13 cellular contexts compared by ENCODE assay signal in genomic region chr17:67420994-67421393, GRCh38. TPM values are rescaled to one million over a fixed set of nuclear protein-coding genes. Genes with fewer than 3 reads are reported as not detected.
A peak's percentile ranks its signal among the peaks of the same experiment; 100 is the strongest.
DNase-seq lines count a peak whose midpoint lies in the region; ATAC-seq and TF ChIP-seq lines count a peak whose summit lies in the region.
"Had no signal": no experiment of that assay in that cellular context is flagged by ENCODE, and none has a peak within 500 bp of the region (broad histone marks: within the 10 kb centered on the region; RNA-seq: fewer than 3 reads in every experiment).

No MANE protein-coding gene starts in this region.

- peaks cover 72 to 92% of the 10 kb centered on the region in 2 experiments for H3K4me1 ChIP-seq in HCT116 (ENCODE audit: control insufficient read depth in 1 of 2, insufficient read depth in 2 of 2, low read length in 2 of 2)
- no peaks in the 10 kb centered on the region for H3K4me1 ChIP-seq in SJCRH30
- no peaks in the 10 kb centered on the region for H3K4me1 ChIP-seq in uterus

- no TSS peak for BruUV-seq in HCT116 (replicated peaks; lab: Mats Ljungman, UMichigan)
- BruUV-seq in MCF 10A (replicated peaks; lab: Mats Ljungman, UMichigan), result no TSS peak

- no peak overlapping the region for H2AFZ ChIP-seq in HCT116 (ENCODE audit: low read depth, low read length, poor library complexity, severe bottlenecking)

- H3K4me3 Mint-ChIP-seq in CD14-positive monocyte (no peak overlapping the region), MCF 10A (ENCODE audit: unreplicated experiment) (no peak overlapping the region)
- peak overlapping the region in 9 of 10 donors; percentile 45 to 81 (median 68) for H3K4me3 Mint-ChIP-seq in naive thymus-derived CD8-positive, alpha-beta T cell
- H3K4me3 Mint-ChIP-seq: stimulated activated memory B cell treated with anti-CD40 and anti-IgM and Interleukin-4, amounts not matched to agents 10 μg/mL and 1 μg/mL and 100 μg/mL, for 72 hours had no signal

- no peak for TF ChIP-seq RAD21 in HCT116 (IDR thresholded peaks at IDR 0.05; ENCODE audit: low read depth)

- no peak for ATAC-seq in HCT116
- ATAC-seq in naive thymus-derived CD8-positive, alpha-beta T cell, result no peak
- ATAC-seq: stimulated activated memory B cell treated with anti-CD40 and anti-IgM and Interleukin-4, amounts not matched to agents 10 μg/mL and 1 μg/mL and 100 μg/mL, for 72 hours had no signal

- peaks cover 0 to 5% (median 0%) of the 10 kb centered on the region in 3 donors for H3K27me3 Mint-ChIP-seq in CD14-positive monocyte (ENCODE audit: low read depth in 3 of 3)
- no peaks in the 10 kb centered on the region for H3K27me3 Mint-ChIP-seq in MCF 10A (ENCODE audit: insufficient read depth, unreplicated experiment)
- no peaks in the 10 kb centered on the region for H3K27me3 Mint-ChIP-seq in naive thymus-derived CD8-positive, alpha-beta T cell
- H3K27me3 Mint-ChIP-seq: stimulated activated memory B cell treated with anti-CD40 and anti-IgM and Interleukin-4, amounts not matched to agents 10 μg/mL and 1 μg/mL and 100 μg/mL, for 72 hours had no signal

- peaks cover 3 to 8% of the 10 kb centered on the region in 2 donors for H3K36me3 Mint-ChIP-seq in CD14-positive monocyte
- H3K36me3 Mint-ChIP-seq in MCF 10A (ENCODE audit: insufficient read depth, unreplicated experiment), result peaks cover 6% of the 10 kb centered on the region
- peaks cover 0 to 8% (median 2%) of the 10 kb centered on the region in 3 donors for H3K36me3 Mint-ChIP-seq in naive thymus-derived CD8-positive, alpha-beta T cell

- H3K4me3 ChIP-seq in HCT116 (replicated peaks in 1 of 2; ENCODE audit: low read depth in 1 of 2, low read length in 2 of 2) (0 out of 4 replicates have a peak overlapping the region, but pooled peaks of 1 of the 2 experiments have one; percentile 1), SJCRH30 (no peak overlapping the region), uterus (no peak overlapping the region)

- H4K20me1 ChIP-seq in HCT116 (ENCODE audit: insufficient read depth), result no peaks in the 10 kb centered on the region

- H3K27me3 ChIP-seq in HCT116 (ENCODE audit: insufficient read depth, low read length), result no peaks in the 10 kb centered on the region
- H3K27me3 ChIP-seq in SJCRH30, result no peaks in the 10 kb centered on the region
- H3K27me3 ChIP-seq in uterus, result no peaks in the 10 kb centered on the region

- peak overlapping the region; percentile 30 for H3K9ac ChIP-seq in HCT116 (ENCODE audit: low read length)

- H3K27ac ChIP-seq in HCT116 (ENCODE audit: low read depth, low read length), result peak overlapping the region; percentile 95
- H3K27ac ChIP-seq in SJCRH30, result no peak overlapping the region
- peak overlapping the region in 1 of 2 donors; percentile 52 for H3K27ac ChIP-seq in uterus

- DNase-seq in CD14-positive monocyte (ENCODE audit: low spot score), result no peak
- no peak for DNase-seq in HCT116 (ENCODE audit: low read depth, low spot score)
- peak; percentile 70 for DNase-seq in MCF 10A (ENCODE audit: unreplicated experiment)
- no peak for DNase-seq in naive thymus-derived CD8-positive, alpha-beta T cell
- no peak for DNase-seq in SJCRH30
- no peak for DNase-seq in uterus
- no peak for DNase-seq in NCI-H2171 (lab: John Stamatoyannopoulos, UW)
- DNase-seq: activated T-cell treated with anti-CD3 and anti-CD28 coated beads, Interleukin-2, amount 50 U/mL, for 48 hours; COR-L47; kidney glomerular epithelial cell; NCI-H2171 treated with DMSO at 0.1 percent for 48 hours; stimulated activated CD4-positive, alpha-beta T cell treated with anti-CD3 and anti-CD28 coated beads, Interleukin-1b, Interleukin-23, amount 100 ng/mL, for 48 hours had no signal

- H3K36me3 ChIP-seq in HCT116 (ENCODE audit: control insufficient read depth in 1 of 2, insufficient read depth in 2 of 2, low read length in 2 of 2) (no peaks in the 10 kb centered on the region), SJCRH30 (no peaks in the 10 kb centered on the region), uterus (no peaks in the 10 kb centered on the region)

- H3K27ac Mint-ChIP-seq in CD14-positive monocyte (peak overlapping the region in 6 of 7 donors; percentile 22 to 86 (median 63)), MCF 10A (ENCODE audit: low read depth, unreplicated experiment) (no peak overlapping the region)
- H3K27ac Mint-ChIP-seq in naive thymus-derived CD8-positive, alpha-beta T cell, result peak overlapping the region; percentile 94 to 99 (median 98)
- H3K27ac Mint-ChIP-seq: stimulated activated memory B cell treated with anti-CD40 and anti-IgM and Interleukin-4, amounts not matched to agents 10 μg/mL and 1 μg/mL and 100 μg/mL, for 72 hours had no signal

- H3K79me2 ChIP-seq in HCT116 (ENCODE audit: insufficient read depth, low read length), result peaks cover 32% of the 10 kb centered on the region; the same call in 1 of the 2 replicates

- RAD21 ChIA-PET in HCT116 (lab: Charles Lee; ENCODE audit: low non-redundant PET in 1 of 2, low total read pairs in 2 of 2, uncharacterized antibody in 2 of 2, unreplicated experiment in 2 of 2), result interaction anchor here (0.6 to 2.2 kb wide), 4 partner anchors 21 to 707 kb away, joined by 3 to 9 read pairs (median 6); no protein-coding TSS in a partner anchor

- H3K4me1 Mint-ChIP-seq in CD14-positive monocyte (peaks cover 45% of the 10 kb centered on the region), MCF 10A (ENCODE audit: insufficient read depth, unreplicated experiment) (peaks cover 35% of the 10 kb centered on the region)
- peaks cover 34 to 96% (median 89%) of the 10 kb centered on the region in 4 donors for H3K4me1 Mint-ChIP-seq in naive thymus-derived CD8-positive, alpha-beta T cell

- POLR2A ChIA-PET in HCT116 (lab: Charles Lee), result interaction anchor here (1.2 to 3.0 kb wide), 5 partner anchors 11 to 42 kb away, joined by 3 to 32 read pairs (median 11); no protein-coding TSS in a partner anchor
- POLR2A ChIA-PET in MCF 10A (lab: Yijun Ruan, JAX), result interaction anchor here (1.0 to 3.7 kb wide), 6 partner anchors 11 to 55 kb away, joined by 3 to 32 read pairs (median 12); partner anchors contain the start of gene PSMD12
- POLR2A ChIA-PET in naive thymus-derived CD8-positive, alpha-beta T cell (lab: Charles Lee), result interaction anchor here (1.7 to 8.7 kb wide), 7 partner anchors 12 to 57 kb away, joined by 5 to 90 read pairs (median 12); partner anchors contain the start of gene PITPNC1

- TF ChIP-seq POLR2A in HCT116 (IDR thresholded peaks at IDR 0.05; ENCODE audit: borderline replicate concordance, extremely low read depth, insufficient read depth, insufficient read length) (no peak), uterus (IDR thresholded peaks at IDR 0.05) (no peak)

- H3K9me3 Mint-ChIP-seq in CD14-positive monocyte (peaks cover 0 to 2% (median 0%) of the 10 kb centered on the region in 7 donors), MCF 10A (ENCODE audit: unreplicated experiment) (no peaks in the 10 kb centered on the region)
- no peaks in the 10 kb centered on the region for H3K9me3 Mint-ChIP-seq in naive thymus-derived CD8-positive, alpha-beta T cell
- H3K9me3 Mint-ChIP-seq: stimulated activated memory B cell treated with anti-CD40 and anti-IgM and Interleukin-4, amounts not matched to agents 10 μg/mL and 1 μg/mL and 100 μg/mL, for 72 hours had no signal

- H3K9me3 ChIP-seq in HCT116 (ENCODE audit: control insufficient read depth in 1 of 2, insufficient read depth in 1 of 2, low read depth in 1 of 2, low read length in 2 of 2) (no peaks in the 10 kb centered on the region), SJCRH30 (replicated peaks) (no peaks in the 10 kb centered on the region), uterus (no peaks in the 10 kb centered on the region)

- H3K4me2 ChIP-seq in HCT116 (ENCODE audit: low read length), result peak overlapping the region; percentile 73

- TF ChIP-seq CTCF in CD14-positive monocyte (IDR thresholded peaks at IDR 0.05) (no peak), HCT116 (IDR thresholded peaks at IDR 0.05 in 2 of 3, conservative IDR thresholded peaks at IDR 0.05 in 1 of 3; ENCODE audit: borderline replicate concordance in 1 of 3, insufficient read depth in 1 of 3, low read depth in 2 of 3, low read length in 2 of 3) (no peak), MCF 10A (IDR thresholded peaks at IDR 0.05; ENCODE audit: unreplicated experiment) (no peak), uterus (IDR thresholded peaks at IDR 0.05) (no peak)

- CTCF ChIA-PET in HCT116 (lab: Charles Lee) (interaction anchor here (1.3 to 2.2 kb wide), 2 partner anchors 46 to 54 kb away, joined by 7 to 10 read pairs; no protein-coding TSS in a partner anchor), MCF 10A (lab: Yijun Ruan, JAX) (interaction anchor here (0.9 to 2.2 kb wide), 4 partner anchors 42 to 269 kb away, joined by 3 to 10 read pairs (median 4); no protein-coding TSS in a partner anchor)

- intact Hi-C loops in CD14-positive monocyte (cut with micrococcal nuclease), result loop anchor here in 1 of 2 donors (1.0 kb wide), 1 partner anchor 12 kb away; no protein-coding TSS in a partner anchor
- intact Hi-C loops in HCT116 (cut with micrococcal nuclease), result loop anchor here (5.0 kb wide), 1 partner anchor 44 kb away; the partner anchor contains the start of gene PITPNC1
- intact Hi-C loops in MCF 10A (cut with micrococcal nuclease), result no loop called here
- intact Hi-C loops in uterus (cut with DNase I; ENCODE audit: low total_unique reads), result no loop called here

- H3K9me2 ChIP-seq in HCT116 (ENCODE audit: insufficient read depth), result no peaks in the 10 kb centered on the region

TF ChIP-seq in HCT116, 20 proteins besides CTCF, POLR2A, EP300 and RAD21 (continues in another document):
- TF ChIP-seq TCF7L2 (IDR thresholded peaks at IDR 0.05; ENCODE audit: borderline replicate concordance, extremely low read depth, insufficient read depth, insufficient read length) (no peak), SP1 (IDR thresholded peaks at IDR 0.05; ENCODE audit: low read depth) (peak; percentile 43; the same call in 1 of the 2 replicates), SIN3A (IDR thresholded peaks at IDR 0.05; ENCODE audit: low read depth) (no peak), CEBPB (IDR thresholded peaks at IDR 0.05; ENCODE audit: low read depth) (no peak), FOSL1 (IDR thresholded peaks at IDR 0.05; ENCODE audit: low read depth) (no peak), ZNF274 (IDR thresholded peaks at IDR 0.05; ENCODE audit: low read depth, low read length) (no peak)

RNA-seq across cellular contexts. Expression of gene PITPNC1, which starts 43.9 kb away (rescaled TPM):
- polyA plus RNA-seq in CD14-positive monocyte, result 10 to 100 TPM; 21.7 to 31.0 TPM
- total RNA-seq in HCT116 (2021; ENCODE audit: unreplicated experiment) (41.9 TPM), MCF 10A (2022) (28.3 and 40.1 TPM in 2 replicates), uterus (10 to 100 TPM in 2 of 4 donors, 1 to 10 TPM in 2; 4.1 to 45.1 (median 8.7) TPM)
- 41.1 and 57.8 TPM in 2 replicates for polyA plus RNA-seq in HCT116 (2012)
- total RNA-seq in naive thymus-derived CD8-positive, alpha-beta T cell, result 100 to 1,000 TPM; 128 to 133 TPM
- polyA plus RNA-seq in naive thymus-derived CD8-positive, alpha-beta T cell, result 100 to 1,000 TPM; 119 to 159 (median 125) TPM
- 2.9 and 3.5 TPM in 2 replicates for total RNA-seq in SJCRH30 (2014; rRNA removed; shearing (Covaris generic))

RNA-seq across cellular contexts. Expression of gene PSMD12, which starts 54.6 kb away (rescaled TPM):
- polyA plus RNA-seq in CD14-positive monocyte, result 10 to 100 TPM; 17.8 to 30.7 TPM
- 115 TPM for total RNA-seq in HCT116 (2021; ENCODE audit: unreplicated experiment)
- 54.1 and 55.3 TPM in 2 replicates for polyA plus RNA-seq in HCT116 (2012)
- total RNA-seq in MCF 10A (2022), result 93.1 and 107 TPM in 2 replicates
- 10 to 100 TPM; 44.6 to 45.4 TPM for total RNA-seq in naive thymus-derived CD8-positive, alpha-beta T cell
- 10 to 100 TPM; 32.0 to 33.0 (median 32.5) TPM for polyA plus RNA-seq in naive thymus-derived CD8-positive, alpha-beta T cell
- 49.6 and 69.7 TPM in 2 replicates for total RNA-seq in SJCRH30 (2014; rRNA removed; shearing (Covaris generic))
- 10 to 100 TPM; 10.5 to 55.6 (median 24.9) TPM for total RNA-seq in uterus

Comparison
In these comparisons a context has a peak if more than half of its experiments do, and no peak if none do; other contexts are left out.
1. H3K4me3 Mint-ChIP-seq: peak in naive thymus-derived CD8-positive, alpha-beta T cell (9 of 10); none in CD14-positive monocyte (0 of 2) and MCF 10A (single experiment).